9 cellular contexts compared by ENCODE assay signal in the genomic region with DNA sequence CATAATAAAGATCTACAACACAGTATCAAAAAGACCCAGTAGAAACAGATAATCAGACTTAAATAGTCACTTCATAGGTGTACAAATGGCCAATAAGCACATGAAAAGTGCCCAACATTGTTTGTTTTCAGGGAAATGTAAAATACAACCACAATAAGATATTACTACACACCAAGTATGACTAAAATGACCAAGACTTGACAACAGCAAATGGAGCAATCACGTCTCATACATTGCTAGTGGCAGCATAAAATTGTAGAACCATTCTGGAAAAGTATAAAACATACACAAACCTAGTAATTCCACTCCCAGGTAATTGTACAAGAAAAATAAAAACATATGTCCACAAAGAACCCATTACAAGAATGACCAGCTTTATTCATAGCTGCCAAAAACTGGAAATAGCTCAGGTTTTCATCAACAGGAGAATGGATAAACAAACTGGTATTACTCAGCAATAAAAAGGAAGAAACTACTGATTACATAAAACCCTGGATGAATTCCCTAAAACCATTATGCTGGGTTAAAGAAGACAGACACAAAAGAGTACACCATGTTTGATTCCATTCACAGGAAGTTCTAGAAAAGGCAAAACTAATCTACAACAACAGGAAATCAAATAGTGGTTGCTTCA.
DNase-seq lines count a peak whose midpoint lies in the region; ATAC-seq and TF ChIP-seq lines count a peak whose summit lies in the region.
"Had no signal": no experiment of that assay in that cellular context is flagged by ENCODE, and none has a peak within 500 bp of the region (broad histone marks: within the 10 kb centered on the region; RNA-seq: fewer than 3 reads in every experiment).

No MANE protein-coding gene starts in this region.

- peak overlapping the region in 4 of 10 donors; percentile 1 to 43 (median 13) for H3K4me3 Mint-ChIP-seq in naive thymus-derived CD4-positive, alpha-beta T cell

- H2AK5ac ChIP-seq in IMR-90 (ENCODE audit: low read depth, low read length), result peak overlapping the region; percentile 84; the same call in 1 of the 2 replicates

- H3K36me3 ChIP-seq in IMR-90 (ENCODE audit: control insufficient read depth, insufficient read depth, low read length), result peaks cover 19% of the 10 kb centered on the region
- H3K36me3 ChIP-seq in naive thymus-derived CD4-positive, alpha-beta T cell (ENCODE audit: control insufficient read depth in 2 of 3, insufficient read depth in 3 of 3, low read length in 3 of 3), result peaks cover 0 to 36% (median 0%) of the 10 kb centered on the region in 3 experiments

- H3K23ac ChIP-seq in IMR-90 (ENCODE audit: low read depth, low read length), result peak overlapping the region; percentile 72

- no peaks in the 10 kb centered on the region for H3K9me3 ChIP-seq in IMR-90 (ENCODE audit: control insufficient read depth, insufficient read depth, low read length)
- no peaks in the 10 kb centered on the region for H3K9me3 ChIP-seq in naive thymus-derived CD4-positive, alpha-beta T cell (ENCODE audit: control insufficient read depth in 2 of 3, low read length in 3 of 3)

- H3K4ac ChIP-seq in IMR-90 (ENCODE audit: low read depth, low read length), result peak overlapping the region; percentile 59; the same call in 1 of the 2 replicates

- H3K27me3 Mint-ChIP-seq in naive thymus-derived CD4-positive, alpha-beta T cell, result no peaks in the 10 kb centered on the region

- TF ChIP-seq RAD21 in IMR-90 (IDR thresholded peaks at IDR 0.05; ENCODE audit: low read length), result no peak

- in situ Hi-C loops in IMR-90 (cut with MboI; ENCODE audit: low sequenced_read_pairs), result no loop called here

- intact Hi-C loops in IMR-90 (cut with micrococcal nuclease), result no loop called here
- intact Hi-C loops in naive thymus-derived CD4-positive, alpha-beta T cell (cut with micrococcal nuclease), result no loop called here
- intact Hi-C loops in lower leg skin (cut with DNase I; ENCODE audit: low total_unique reads), result no loop called here

- no peaks in the 10 kb centered on the region for H3K27me3 ChIP-seq in IMR-90 (ENCODE audit: control insufficient read depth, insufficient read depth, low read length)
- no peaks in the 10 kb centered on the region for H3K27me3 ChIP-seq in naive thymus-derived CD4-positive, alpha-beta T cell (ENCODE audit: control insufficient read depth in 2 of 2, insufficient read depth in 2 of 2, low read length in 2 of 2)

- peaks cover 20 to 63% (median 39%) of the 10 kb centered on the region in 5 donors for H3K36me3 Mint-ChIP-seq in naive thymus-derived CD4-positive, alpha-beta T cell

- H2BK20ac ChIP-seq in IMR-90 (ENCODE audit: low read depth, low read length), result peak overlapping the region; percentile 66; the same call in 1 of the 2 replicates

- peaks cover 6% of the 10 kb centered on the region; the same call in 1 of the 2 replicates for H4K20me1 ChIP-seq in IMR-90 (ENCODE audit: insufficient read depth, low read length)

- H3K79me1 ChIP-seq in IMR-90 (ENCODE audit: low read depth in 1 of 2, low read length in 2 of 2), result peaks cover 39 to 51% of the 10 kb centered on the region in 2 experiments

- H4K8ac ChIP-seq in IMR-90 (ENCODE audit: low read depth in 2 of 2, low read length in 2 of 2), result peak overlapping the region in 1 of 2 experiments; percentile 82; a peak in 2 of 4 replicates

- no peak overlapping the region for H2AFZ ChIP-seq in IMR-90 (replicated peaks; ENCODE audit: low read length, poor library complexity)

- no peak overlapping the region for H3K56ac ChIP-seq in IMR-90 (ENCODE audit: extremely low read depth, insufficient read depth, low read length)

- peaks cover 6% of the 10 kb centered on the region; the same call in 1 of the 2 replicates for H3K4me1 ChIP-seq in IMR-90 (ENCODE audit: control insufficient read depth, insufficient read depth, low read length)
- no peaks in the 10 kb centered on the region for H3K4me1 ChIP-seq in naive thymus-derived CD4-positive, alpha-beta T cell (ENCODE audit: control insufficient read depth in 2 of 2, insufficient read depth in 2 of 2, low read length in 2 of 2)

- peak overlapping the region; percentile 73; the same call in 1 of the 2 replicates for H4K5ac ChIP-seq in IMR-90 (ENCODE audit: low read depth, low read length)

- no peak for TF ChIP-seq CTCF in AG10803 (conservative IDR thresholded peaks at IDR 0.05; ENCODE audit: low read length)
- TF ChIP-seq CTCF in IMR-90 (conservative IDR thresholded peaks at IDR 0.05; ENCODE audit: low read depth, low read length), result no peak
- TF ChIP-seq CTCF in lower leg skin (IDR thresholded peaks at IDR 0.05), result no peak

- H2AK9ac ChIP-seq in IMR-90 (replicated peaks; ENCODE audit: low read depth, low read length, poor library complexity), result no peak overlapping the region

- no CpG with 5 or more reads among the region's 1 CpG for WGBS in IMR-90 (ENCODE audit: extremely low coverage in 2 of 2, insufficient read length in 1 of 2), 2 experiments
- WGBS in lower leg skin, 2 donors, result 88 to 91% methylated on average over 1 of the region's 1 CpG

- peak overlapping the region; percentile 93 for H2BK5ac ChIP-seq in IMR-90 (ENCODE audit: low read depth, low read length, poor library complexity, severe bottlenecking)

- peaks cover 0 to 7% (median 0%) of the 10 kb centered on the region in 11 donors for H3K9me3 Mint-ChIP-seq in naive thymus-derived CD4-positive, alpha-beta T cell

- H3K4me2 ChIP-seq in IMR-90 (ENCODE audit: low read depth, low read length), result peak overlapping the region; percentile 63; the same call in 1 of the 2 replicates

- H3K18ac ChIP-seq in IMR-90 (ENCODE audit: low read depth, low read length), result peak overlapping the region; percentile 82; the same call in 1 of the 2 replicates

- peak; percentile 87 for ATAC-seq in IMR-90 (ENCODE audit: low read depth)
- ATAC-seq in naive thymus-derived CD4-positive, alpha-beta T cell, result no peak

- peaks cover 8% of the 10 kb centered on the region; the same call in 1 of the 2 replicates for H3K9me1 ChIP-seq in IMR-90 (ENCODE audit: insufficient read depth, low read length)

- H4K91ac ChIP-seq in IMR-90 (ENCODE audit: insufficient read depth, low read depth, low read length), result peak overlapping the region; percentile 30; the same call in 1 of the 2 replicates

- H3K27ac ChIP-seq in IMR-90 (ENCODE audit: insufficient read depth, low read length) (peak overlapping the region; percentile 79; the same call in 1 of the 2 replicates), cingulate gyrus (ENCODE audit: low read depth, low read length) (peak overlapping the region; percentile 30)
- no peak overlapping the region for H3K27ac ChIP-seq in naive thymus-derived CD4-positive, alpha-beta T cell (ENCODE audit: low read depth, low read length)

- CTCF ChIA-PET in IMR-90 (lab: Yijun Ruan, JAX) (no interaction called here), HEK293T (lab: Yijun Ruan, JAX) (no interaction called here)
- CTCF ChIA-PET in naive thymus-derived CD4-positive, alpha-beta T cell (lab: Charles Lee), result no interaction called here

- dilution Hi-C loops in IMR-90 (cut with HindIII; ENCODE audit: low sequenced_read_pairs, unreplicated experiment), result no loop called here

- peak overlapping the region; percentile 24; the same call in 1 of the 2 replicates for H2BK120ac ChIP-seq in IMR-90 (ENCODE audit: low read depth, low read length)

- peaks cover 7 to 51% (median 25%) of the 10 kb centered on the region in 7 donors for H3K4me1 Mint-ChIP-seq in naive thymus-derived CD4-positive, alpha-beta T cell

- H3K14ac ChIP-seq in IMR-90 (replicated peaks; ENCODE audit: low read depth, low read length), result peak overlapping the region; percentile 67; the same call in 1 of the 2 replicates

- DNase-seq in AG10803 (ENCODE audit: low read depth) (peak; percentile 78), IMR-90 (peak; percentile 89), HEK293T (ENCODE audit: extremely low spot score) (no peak), lower leg skin (ENCODE audit: low spot score in 2 of 2) (no peak), hypothalamus (lab: John Stamatoyannopoulos, UW) (no peak), NCI-H1092 (lab: John Stamatoyannopoulos, UW) (no peak)
- peak in 1 of 9 donors; percentile 7 for DNase-seq in naive thymus-derived CD4-positive, alpha-beta T cell
- DNase-seq: anterior cingulate cortex had no signal

- no peak overlapping the region for H3K9ac ChIP-seq in IMR-90 (ENCODE audit: low read depth, low read length)

- peak overlapping the region; percentile 0 to 91 (median 65) for H3K27ac Mint-ChIP-seq in naive thymus-derived CD4-positive, alpha-beta T cell

- TF ChIP-seq POLR2A in IMR-90 (IDR thresholded peaks at IDR 0.05; ENCODE audit: low read depth, low read length) (no peak), lower leg skin (IDR thresholded peaks at IDR 0.05) (no peak)

- H2BK15ac ChIP-seq in IMR-90 (ENCODE audit: low read depth, low read length), result peak overlapping the region; percentile 53; the same call in 1 of the 3 replicates

- POLR2A ChIA-PET in IMR-90 (lab: Charles Lee; ENCODE audit: unreplicated experiment), result interaction anchor here (0.6 kb wide), 1 partner anchor 270 kb away, joined by 9 read pairs; no protein-coding TSS in a partner anchor
- POLR2A ChIA-PET in naive thymus-derived CD4-positive, alpha-beta T cell (lab: Charles Lee), result no interaction called here
- POLR2A ChIA-PET in HEK293T (lab: Yijun Ruan, JAX), result no interaction called here

- H3K4me3 ChIP-seq in AG10803 (ENCODE audit: low read length) (no peak overlapping the region), IMR-90 (ENCODE audit: insufficient read depth, low read depth, low read length) (no peak overlapping the region), lower leg skin (ENCODE audit: low read depth, poor library complexity, severe bottlenecking) (no peak overlapping the region)
- H3K4me3 ChIP-seq in naive thymus-derived CD4-positive, alpha-beta T cell (ENCODE audit: low read length), result no peak overlapping the region

- no TSS peak for BruUV-seq in IMR-90 (replicated peaks; lab: Mats Ljungman, UMichigan)

TF ChIP-seq in IMR-90, 13 proteins besides CTCF, POLR2A, EP300 and RAD21 (continues in another document):
- TF ChIP-seq SMC3 (IDR thresholded peaks at IDR 0.05; ENCODE audit: low read depth, low read length), result no peak
- TF ChIP-seq RCOR1 (IDR thresholded peaks at IDR 0.05; ENCODE audit: insufficient replicate concordance, low read length), result no peak
- TF ChIP-seq NFE2L2 (IDR thresholded peaks at IDR 0.05; ENCODE audit: low read depth, low read length), result peak; percentile 83

TF ChIP-seq in HEK293T, 16 proteins besides CTCF, POLR2A, EP300 and RAD21:
- TF ChIP-seq BHLHE40 (IDR thresholded peaks at IDR 0.05; ENCODE audit: borderline replicate concordance) (no peak), CTBP1 (IDR thresholded peaks at IDR 0.05; ENCODE audit: borderline replicate concordance) (no peak), ELF4 (IDR thresholded peaks at IDR 0.05) (no peak), FOXA1 (IDR thresholded peaks at IDR 0.05) (no peak)
TF ChIP-seq in HEK293T: peak in this region for 0.

Comparison
In these comparisons a context has a peak if more than half of its experiments do, and no peak if none do; other contexts are left out.
1. DNase-seq: peak in AG10803 (single experiment) and IMR-90 (single experiment); none in HEK293T (single experiment), lower leg skin (0 of 2), hypothalamus (0 of 51) and NCI-H1092 (single experiment).